ENCODE assay signal across 20 cellular contexts in the genomic region with DNA sequence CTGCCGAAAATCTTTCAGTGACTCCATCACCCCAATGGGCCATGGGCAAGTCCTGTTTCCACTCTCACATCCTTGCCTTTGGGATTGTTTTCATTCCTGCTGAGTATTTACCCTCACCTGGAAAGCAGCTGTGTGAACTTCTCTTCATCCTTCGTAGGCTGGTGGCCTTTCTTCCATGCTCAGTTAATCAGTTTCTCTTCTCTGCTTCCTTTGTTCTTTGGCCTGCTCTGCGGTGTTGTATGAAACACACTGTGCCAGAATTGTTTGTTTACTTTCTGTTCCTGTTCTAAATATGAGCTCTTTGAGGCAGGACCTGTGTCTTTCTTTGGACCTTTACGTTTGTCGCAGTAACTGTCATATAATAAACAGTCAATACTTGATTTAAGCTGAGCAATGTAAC.
"Had no signal": no experiment of that assay in that cellular context is flagged by ENCODE, and none has a peak within 500 bp of the region (broad histone marks: within the 10 kb centered on the region; RNA-seq: fewer than 3 reads in every experiment).

No MANE protein-coding gene starts in this region.

- H3K27ac Mint-ChIP-seq: activated B cell treated with CpG ODN at 0.5 μM for 24 hours; activated CD8-positive, alpha-beta T cell treated with anti-CD3 and anti-CD28 coated beads for 36 hours; activated naive CD4-positive, alpha-beta T cell treated with anti-CD3 and anti-CD28 coated beads for 36 hours; activated T-cell treated with anti-CD3 and anti-CD28 coated beads, Interleukin-2, amount 50 U/mL, for 24 hours; endodermal cell had no signal

- DNase-seq: activated B cell treated with CpG ODN at 0.5 μM for 24 hours; activated CD4-positive, alpha-beta T cell treated with anti-CD3 and anti-CD28 coated beads for 48 hours; activated CD8-positive, alpha-beta T cell treated with anti-CD3 and anti-CD28 coated beads for 36 hours; activated naive CD4-positive, alpha-beta T cell treated with anti-CD3 and anti-CD28 coated beads for 36 hours; activated T-cell treated with anti-CD3 and anti-CD28 coated beads, Interleukin-2, amount 50 U/mL, for 24 hours; body of pancreas; caudate nucleus; endodermal cell; foreskin fibroblast; islet precursor cell; mammary epithelial cell; stimulated activated naive CD8-positive, alpha-beta T cell treated with anti-CD3 and anti-CD28 coated beads, Interleukin-15, Interleukin-2, amounts not matched to agents 100 U/mL and 50 U/mL, for 24 hours; T-helper 1 cell; T-helper 9 cell; transverse colon had no signal

- H3K27ac ChIP-seq: body of pancreas, epithelial cell of prostate, hepatocyte, prostate gland, transverse colon had no signal

- H3K36me3 ChIP-seq: prostate gland, right atrium auricular region, transverse colon had no signal

- H3K4me3 ChIP-seq: body of pancreas, hepatocyte, prostate gland, right atrium auricular region, transverse colon had no signal

- H3K27me3 Mint-ChIP-seq: activated CD8-positive, alpha-beta T cell treated with anti-CD3 and anti-CD28 coated beads for 36 hours; activated T-cell treated with anti-CD3 and anti-CD28 coated beads, Interleukin-2, amount 50 U/mL, for 24 hours had no signal

- H3K27me3 ChIP-seq: body of pancreas, hepatocyte, right atrium auricular region, transverse colon had no signal

- H3K4me1 ChIP-seq: prostate gland had no signal

- FAIRE-seq: colon had no signal

- ATAC-seq: activated CD8-positive, alpha-beta T cell treated with anti-CD3 and anti-CD28 coated beads for 36 hours; body of pancreas; stimulated activated naive CD8-positive, alpha-beta T cell treated with anti-CD3 and anti-CD28 coated beads, Interleukin-15, Interleukin-2, amounts not matched to agents 100 U/mL and 50 U/mL, for 24 hours had no signal

- H3K4me3 Mint-ChIP-seq: activated B cell treated with CpG ODN at 0.5 μM for 24 hours; activated CD8-positive, alpha-beta T cell treated with anti-CD3 and anti-CD28 coated beads for 36 hours; activated naive CD4-positive, alpha-beta T cell treated with anti-CD3 and anti-CD28 coated beads for 36 hours; activated T-cell treated with anti-CD3 and anti-CD28 coated beads, Interleukin-2, amount 50 U/mL, for 24 hours; endodermal cell had no signal

- H3K9me3 ChIP-seq: body of pancreas, prostate gland, right atrium auricular region, transverse colon had no signal

- H3K4me2 ChIP-seq: hepatocyte had no signal

- H3K4me1 Mint-ChIP-seq: activated B cell treated with CpG ODN at 0.5 μM for 24 hours had no signal

- H2AFZ ChIP-seq: hepatocyte had no signal

- H3K9me3 Mint-ChIP-seq: activated B cell treated with CpG ODN at 0.5 μM for 24 hours; activated CD8-positive, alpha-beta T cell treated with anti-CD3 and anti-CD28 coated beads for 36 hours; activated naive CD4-positive, alpha-beta T cell treated with anti-CD3 and anti-CD28 coated beads for 36 hours; activated T-cell treated with anti-CD3 and anti-CD28 coated beads, Interleukin-2, amount 50 U/mL, for 24 hours; endodermal cell had no signal
